In the genomic region with DNA sequence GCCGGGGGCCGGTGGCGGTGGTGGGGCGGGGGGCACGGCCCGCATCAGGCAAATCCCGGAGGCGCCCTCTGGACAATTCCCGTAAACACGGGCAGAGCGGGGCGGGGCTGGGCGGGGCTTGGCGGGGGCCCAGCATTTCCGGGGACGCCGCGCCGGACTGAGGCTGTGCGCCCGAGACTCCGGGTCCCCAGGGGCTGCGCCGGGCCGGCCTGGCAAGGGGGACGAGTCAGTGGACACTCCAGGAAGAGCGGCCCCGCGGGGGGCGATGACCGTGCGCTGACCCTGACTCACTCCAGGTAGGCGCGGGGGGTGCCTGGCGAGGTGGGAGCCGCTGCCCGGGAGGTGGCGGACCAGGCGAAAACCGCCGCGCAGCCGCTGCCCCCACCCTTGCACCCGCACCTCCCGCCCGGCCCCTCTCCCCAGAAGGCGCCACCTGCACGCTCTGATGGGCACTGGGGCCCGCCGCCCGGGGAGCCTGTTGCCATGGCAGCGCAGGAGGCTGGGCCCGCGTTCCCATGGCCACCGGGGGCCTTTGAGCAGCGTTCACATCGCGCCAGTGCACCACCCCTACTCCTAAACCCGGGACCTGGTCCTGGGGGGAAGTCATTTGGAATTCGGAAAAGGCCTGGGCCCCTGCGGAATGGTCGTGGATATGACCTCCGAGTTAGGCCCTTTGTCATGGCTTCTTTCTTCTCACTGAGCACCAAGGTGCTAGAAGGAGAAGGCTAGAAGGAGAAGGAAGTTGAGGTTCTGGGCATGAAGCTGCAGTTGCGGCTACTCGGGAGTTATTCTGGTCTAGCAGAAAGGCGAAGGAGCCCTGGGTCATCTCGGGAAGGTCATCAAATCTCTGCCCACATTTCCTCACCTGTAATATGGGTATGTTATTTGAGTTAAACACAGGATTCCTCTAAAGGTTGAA, we compare ENCODE assay signal across 1 cellular context.
TF ChIP-seq lines count a peak whose summit lies in the region.

No MANE protein-coding gene starts in this region.

TF ChIP-seq in HepG2, 621 proteins besides CTCF, POLR2A, EP300 and RAD21 (continued from another document and continues in another):
- TF ChIP-seq, protein P1, sequence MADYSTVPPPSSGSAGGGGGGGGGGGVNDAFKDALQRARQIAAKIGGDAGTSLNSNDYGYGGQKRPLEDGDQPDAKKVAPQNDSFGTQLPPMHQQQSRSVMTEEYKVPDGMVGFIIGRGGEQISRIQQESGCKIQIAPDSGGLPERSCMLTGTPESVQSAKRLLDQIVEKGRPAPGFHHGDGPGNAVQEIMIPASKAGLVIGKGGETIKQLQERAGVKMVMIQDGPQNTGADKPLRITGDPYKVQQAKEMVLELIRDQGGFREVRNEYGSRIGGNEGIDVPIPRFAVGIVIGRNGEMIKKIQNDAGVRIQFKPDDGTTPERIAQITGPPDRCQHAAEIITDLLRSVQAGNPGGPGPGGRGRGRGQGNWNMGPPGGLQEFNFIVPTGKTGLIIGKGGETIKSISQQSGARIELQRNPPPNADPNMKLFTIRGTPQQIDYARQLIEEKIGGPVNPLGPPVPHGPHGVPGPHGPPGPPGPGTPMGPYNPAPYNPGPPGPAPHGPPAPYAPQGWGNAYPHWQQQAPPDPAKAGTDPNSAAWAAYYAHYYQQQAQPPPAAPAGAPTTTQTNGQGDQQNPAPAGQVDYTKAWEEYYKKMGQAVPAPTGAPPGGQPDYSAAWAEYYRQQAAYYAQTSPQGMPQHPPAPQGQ (CRISPR knock-in tag; IDR thresholded peaks at IDR 0.05; ENCODE audit: borderline replicate concordance): no peak
- TF ChIP-seq ZNF761 (CRISPR knock-in tag; conservative IDR thresholded peaks at IDR 0.05) (peak; percentile 77; the same call in 1 of the 2 replicates), RARA (CRISPR knock-in tag; IDR thresholded peaks at IDR 0.05) (peak; percentile 71), ZNF878 (CRISPR knock-in tag; IDR thresholded peaks at IDR 0.05) (no peak), RXRA (CRISPR knock-in tag; IDR thresholded peaks at IDR 0.05) (peak; percentile 88; the same call in 1 of the 2 replicates), NCOR1 (IDR thresholded peaks at IDR 0.05; ENCODE audit: borderline replicate concordance, low read length) (no peak), ZNF713 (CRISPR knock-in tag; IDR thresholded peaks at IDR 0.05) (0 out of 2 replicates have a peak, but pooled peaks have one; percentile 28), ZFY (CRISPR knock-in tag; IDR thresholded peaks at IDR 0.05) (peak; percentile 78), ZNF777 (CRISPR knock-in tag; IDR thresholded peaks at IDR 0.05) (0 out of 2 replicates have a peak, but pooled peaks have one; percentile 55), ZBTB3 (CRISPR knock-in tag; IDR thresholded peaks at IDR 0.05; ENCODE audit: borderline replicate concordance, low read depth) (no peak), ZNF12 (CRISPR knock-in tag; IDR thresholded peaks at IDR 0.05) (0 out of 2 replicates have a peak, but pooled peaks have one; percentile 44), PHF21A (CRISPR knock-in tag; IDR thresholded peaks at IDR 0.05) (no peak), ZNF563 (CRISPR knock-in tag; IDR thresholded peaks at IDR 0.05) (0 out of 2 replicates have a peak, but pooled peaks have one; percentile 19), MED1 (CRISPR knock-in tag; IDR thresholded peaks at IDR 0.05) (peak; percentile 57; the same call in 1 of the 2 replicates), BCL6 (CRISPR knock-in tag; IDR thresholded peaks at IDR 0.05) (peak; percentile 55), ZNF619 (CRISPR knock-in tag; IDR thresholded peaks at IDR 0.05) (no peak), HNRNPK (IDR thresholded peaks at IDR 0.05; ENCODE audit: low read depth, low read length, poor library complexity, severe bottlenecking) (peak; percentile 43), ZFAT (CRISPR knock-in tag; conservative IDR thresholded peaks at IDR 0.05) (no peak), TARDBP (CRISPR knock-in tag; IDR thresholded peaks at IDR 0.05) (peak; percentile 18; the same call in 1 of the 2 replicates), PPARG (CRISPR knock-in tag; conservative IDR thresholded peaks at IDR 0.05) (0 out of 2 replicates have a peak, but pooled peaks have one; percentile 38), ZNF775 (CRISPR knock-in tag; IDR thresholded peaks at IDR 0.05; ENCODE audit: borderline replicate concordance) (no peak), HDAC1 (CRISPR knock-in tag; IDR thresholded peaks at IDR 0.05) (peak; percentile 87), ZNF446 (CRISPR knock-in tag; IDR thresholded peaks at IDR 0.05) (peak; percentile 79), ZNF274 (CRISPR knock-in tag; IDR thresholded peaks at IDR 0.05) (peak; percentile 42; the same call in 1 of the 2 replicates)
- TF ChIP-seq, protein P2, sequence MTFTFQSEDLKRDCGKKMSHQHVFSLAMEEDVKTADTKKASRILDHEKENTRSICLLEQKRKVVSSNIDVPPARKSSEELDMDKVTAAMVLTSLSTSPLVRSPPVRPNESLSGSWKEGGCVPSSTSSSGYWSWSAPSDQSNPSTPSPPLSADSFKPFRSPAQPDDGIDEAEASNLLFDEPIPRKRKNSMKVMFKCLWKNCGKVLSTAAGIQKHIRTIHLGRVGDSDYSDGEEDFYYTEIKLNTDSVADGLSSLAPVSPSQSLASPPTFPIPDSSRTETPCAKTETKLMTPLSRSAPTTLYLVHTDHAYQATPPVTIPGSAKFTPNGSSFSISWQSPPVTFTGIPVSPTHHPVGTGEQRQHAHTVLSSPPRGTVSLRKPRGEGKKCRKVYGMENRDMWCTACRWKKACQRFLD (CRISPR knock-in tag; IDR thresholded peaks at IDR 0.05; ENCODE audit: borderline replicate concordance): 0 out of 2 replicates have a peak, but pooled peaks have one; percentile 54
- TF ChIP-seq, protein P3, sequence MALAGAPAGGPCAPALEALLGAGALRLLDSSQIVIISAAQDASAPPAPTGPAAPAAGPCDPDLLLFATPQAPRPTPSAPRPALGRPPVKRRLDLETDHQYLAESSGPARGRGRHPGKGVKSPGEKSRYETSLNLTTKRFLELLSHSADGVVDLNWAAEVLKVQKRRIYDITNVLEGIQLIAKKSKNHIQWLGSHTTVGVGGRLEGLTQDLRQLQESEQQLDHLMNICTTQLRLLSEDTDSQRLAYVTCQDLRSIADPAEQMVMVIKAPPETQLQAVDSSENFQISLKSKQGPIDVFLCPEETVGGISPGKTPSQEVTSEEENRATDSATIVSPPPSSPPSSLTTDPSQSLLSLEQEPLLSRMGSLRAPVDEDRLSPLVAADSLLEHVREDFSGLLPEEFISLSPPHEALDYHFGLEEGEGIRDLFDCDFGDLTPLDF (CRISPR knock-in tag; IDR thresholded peaks at IDR 0.05): no peak
- TF ChIP-seq, protein P4, sequence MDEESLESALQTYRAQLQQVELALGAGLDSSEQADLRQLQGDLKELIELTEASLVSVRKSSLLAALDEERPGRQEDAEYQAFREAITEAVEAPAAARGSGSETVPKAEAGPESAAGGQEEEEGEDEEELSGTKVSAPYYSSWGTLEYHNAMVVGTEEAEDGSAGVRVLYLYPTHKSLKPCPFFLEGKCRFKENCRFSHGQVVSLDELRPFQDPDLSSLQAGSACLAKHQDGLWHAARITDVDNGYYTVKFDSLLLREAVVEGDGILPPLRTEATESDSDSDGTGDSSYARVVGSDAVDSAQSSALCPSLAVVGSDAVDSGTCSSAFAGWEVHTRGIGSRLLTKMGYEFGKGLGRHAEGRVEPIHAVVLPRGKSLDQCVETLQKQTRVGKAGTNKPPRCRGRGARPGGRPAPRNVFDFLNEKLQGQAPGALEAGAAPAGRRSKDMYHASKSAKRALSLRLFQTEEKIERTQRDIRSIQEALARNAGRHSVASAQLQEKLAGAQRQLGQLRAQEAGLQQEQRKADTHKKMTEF (CRISPR knock-in tag; IDR thresholded peaks at IDR 0.05): peak; percentile 69; the same call in 1 of the 2 replicates
- TF ChIP-seq, protein P5, sequence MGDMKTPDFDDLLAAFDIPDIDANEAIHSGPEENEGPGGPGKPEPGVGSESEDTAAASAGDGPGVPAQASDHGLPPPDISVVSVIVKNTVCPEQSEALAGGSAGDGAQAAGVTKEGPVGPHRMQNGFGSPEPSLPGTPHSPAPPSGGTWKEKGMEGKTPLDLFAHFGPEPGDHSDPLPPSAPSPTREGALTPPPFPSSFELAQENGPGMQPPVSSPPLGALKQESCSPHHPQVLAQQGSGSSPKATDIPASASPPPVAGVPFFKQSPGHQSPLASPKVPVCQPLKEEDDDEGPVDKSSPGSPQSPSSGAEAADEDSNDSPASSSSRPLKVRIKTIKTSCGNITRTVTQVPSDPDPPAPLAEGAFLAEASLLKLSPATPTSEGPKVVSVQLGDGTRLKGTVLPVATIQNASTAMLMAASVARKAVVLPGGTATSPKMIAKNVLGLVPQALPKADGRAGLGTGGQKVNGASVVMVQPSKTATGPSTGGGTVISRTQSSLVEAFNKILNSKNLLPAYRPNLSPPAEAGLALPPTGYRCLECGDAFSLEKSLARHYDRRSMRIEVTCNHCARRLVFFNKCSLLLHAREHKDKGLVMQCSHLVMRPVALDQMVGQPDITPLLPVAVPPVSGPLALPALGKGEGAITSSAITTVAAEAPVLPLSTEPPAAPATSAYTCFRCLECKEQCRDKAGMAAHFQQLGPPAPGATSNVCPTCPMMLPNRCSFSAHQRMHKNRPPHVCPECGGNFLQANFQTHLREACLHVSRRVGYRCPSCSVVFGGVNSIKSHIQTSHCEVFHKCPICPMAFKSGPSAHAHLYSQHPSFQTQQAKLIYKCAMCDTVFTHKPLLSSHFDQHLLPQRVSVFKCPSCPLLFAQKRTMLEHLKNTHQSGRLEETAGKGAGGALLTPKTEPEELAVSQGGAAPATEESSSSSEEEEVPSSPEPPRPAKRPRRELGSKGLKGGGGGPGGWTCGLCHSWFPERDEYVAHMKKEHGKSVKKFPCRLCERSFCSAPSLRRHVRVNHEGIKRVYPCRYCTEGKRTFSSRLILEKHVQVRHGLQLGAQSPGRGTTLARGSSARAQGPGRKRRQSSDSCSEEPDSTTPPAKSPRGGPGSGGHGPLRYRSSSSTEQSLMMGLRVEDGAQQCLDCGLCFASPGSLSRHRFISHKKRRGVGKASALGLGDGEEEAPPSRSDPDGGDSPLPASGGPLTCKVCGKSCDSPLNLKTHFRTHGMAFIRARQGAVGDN (CRISPR knock-in tag; IDR thresholded peaks at IDR 0.05): peak; percentile 83
- TF ChIP-seq, protein P6, sequence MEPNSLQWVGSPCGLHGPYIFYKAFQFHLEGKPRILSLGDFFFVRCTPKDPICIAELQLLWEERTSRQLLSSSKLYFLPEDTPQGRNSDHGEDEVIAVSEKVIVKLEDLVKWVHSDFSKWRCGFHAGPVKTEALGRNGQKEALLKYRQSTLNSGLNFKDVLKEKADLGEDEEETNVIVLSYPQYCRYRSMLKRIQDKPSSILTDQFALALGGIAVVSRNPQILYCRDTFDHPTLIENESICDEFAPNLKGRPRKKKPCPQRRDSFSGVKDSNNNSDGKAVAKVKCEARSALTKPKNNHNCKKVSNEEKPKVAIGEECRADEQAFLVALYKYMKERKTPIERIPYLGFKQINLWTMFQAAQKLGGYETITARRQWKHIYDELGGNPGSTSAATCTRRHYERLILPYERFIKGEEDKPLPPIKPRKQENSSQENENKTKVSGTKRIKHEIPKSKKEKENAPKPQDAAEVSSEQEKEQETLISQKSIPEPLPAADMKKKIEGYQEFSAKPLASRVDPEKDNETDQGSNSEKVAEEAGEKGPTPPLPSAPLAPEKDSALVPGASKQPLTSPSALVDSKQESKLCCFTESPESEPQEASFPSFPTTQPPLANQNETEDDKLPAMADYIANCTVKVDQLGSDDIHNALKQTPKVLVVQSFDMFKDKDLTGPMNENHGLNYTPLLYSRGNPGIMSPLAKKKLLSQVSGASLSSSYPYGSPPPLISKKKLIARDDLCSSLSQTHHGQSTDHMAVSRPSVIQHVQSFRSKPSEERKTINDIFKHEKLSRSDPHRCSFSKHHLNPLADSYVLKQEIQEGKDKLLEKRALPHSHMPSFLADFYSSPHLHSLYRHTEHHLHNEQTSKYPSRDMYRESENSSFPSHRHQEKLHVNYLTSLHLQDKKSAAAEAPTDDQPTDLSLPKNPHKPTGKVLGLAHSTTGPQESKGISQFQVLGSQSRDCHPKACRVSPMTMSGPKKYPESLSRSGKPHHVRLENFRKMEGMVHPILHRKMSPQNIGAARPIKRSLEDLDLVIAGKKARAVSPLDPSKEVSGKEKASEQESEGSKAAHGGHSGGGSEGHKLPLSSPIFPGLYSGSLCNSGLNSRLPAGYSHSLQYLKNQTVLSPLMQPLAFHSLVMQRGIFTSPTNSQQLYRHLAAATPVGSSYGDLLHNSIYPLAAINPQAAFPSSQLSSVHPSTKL (CRISPR knock-in tag; IDR thresholded peaks at IDR 0.05): peak; percentile 52; the same call in 1 of the 2 replicates
- TF ChIP-seq, protein P7, sequence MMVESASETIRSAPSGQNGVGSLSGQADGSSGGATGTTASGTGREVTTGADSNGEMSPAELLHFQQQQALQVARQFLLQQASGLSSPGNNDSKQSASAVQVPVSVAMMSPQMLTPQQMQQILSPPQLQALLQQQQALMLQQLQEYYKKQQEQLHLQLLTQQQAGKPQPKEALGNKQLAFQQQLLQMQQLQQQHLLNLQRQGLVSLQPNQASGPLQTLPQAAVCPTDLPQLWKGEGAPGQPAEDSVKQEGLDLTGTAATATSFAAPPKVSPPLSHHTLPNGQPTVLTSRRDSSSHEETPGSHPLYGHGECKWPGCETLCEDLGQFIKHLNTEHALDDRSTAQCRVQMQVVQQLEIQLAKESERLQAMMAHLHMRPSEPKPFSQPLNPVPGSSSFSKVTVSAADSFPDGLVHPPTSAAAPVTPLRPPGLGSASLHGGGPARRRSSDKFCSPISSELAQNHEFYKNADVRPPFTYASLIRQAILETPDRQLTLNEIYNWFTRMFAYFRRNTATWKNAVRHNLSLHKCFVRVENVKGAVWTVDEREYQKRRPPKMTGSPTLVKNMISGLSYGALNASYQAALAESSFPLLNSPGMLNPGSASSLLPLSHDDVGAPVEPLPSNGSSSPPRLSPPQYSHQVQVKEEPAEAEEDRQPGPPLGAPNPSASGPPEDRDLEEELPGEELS (CRISPR knock-in tag; IDR thresholded peaks at IDR 0.05): peak; percentile 69
- TF ChIP-seq, protein P8, sequence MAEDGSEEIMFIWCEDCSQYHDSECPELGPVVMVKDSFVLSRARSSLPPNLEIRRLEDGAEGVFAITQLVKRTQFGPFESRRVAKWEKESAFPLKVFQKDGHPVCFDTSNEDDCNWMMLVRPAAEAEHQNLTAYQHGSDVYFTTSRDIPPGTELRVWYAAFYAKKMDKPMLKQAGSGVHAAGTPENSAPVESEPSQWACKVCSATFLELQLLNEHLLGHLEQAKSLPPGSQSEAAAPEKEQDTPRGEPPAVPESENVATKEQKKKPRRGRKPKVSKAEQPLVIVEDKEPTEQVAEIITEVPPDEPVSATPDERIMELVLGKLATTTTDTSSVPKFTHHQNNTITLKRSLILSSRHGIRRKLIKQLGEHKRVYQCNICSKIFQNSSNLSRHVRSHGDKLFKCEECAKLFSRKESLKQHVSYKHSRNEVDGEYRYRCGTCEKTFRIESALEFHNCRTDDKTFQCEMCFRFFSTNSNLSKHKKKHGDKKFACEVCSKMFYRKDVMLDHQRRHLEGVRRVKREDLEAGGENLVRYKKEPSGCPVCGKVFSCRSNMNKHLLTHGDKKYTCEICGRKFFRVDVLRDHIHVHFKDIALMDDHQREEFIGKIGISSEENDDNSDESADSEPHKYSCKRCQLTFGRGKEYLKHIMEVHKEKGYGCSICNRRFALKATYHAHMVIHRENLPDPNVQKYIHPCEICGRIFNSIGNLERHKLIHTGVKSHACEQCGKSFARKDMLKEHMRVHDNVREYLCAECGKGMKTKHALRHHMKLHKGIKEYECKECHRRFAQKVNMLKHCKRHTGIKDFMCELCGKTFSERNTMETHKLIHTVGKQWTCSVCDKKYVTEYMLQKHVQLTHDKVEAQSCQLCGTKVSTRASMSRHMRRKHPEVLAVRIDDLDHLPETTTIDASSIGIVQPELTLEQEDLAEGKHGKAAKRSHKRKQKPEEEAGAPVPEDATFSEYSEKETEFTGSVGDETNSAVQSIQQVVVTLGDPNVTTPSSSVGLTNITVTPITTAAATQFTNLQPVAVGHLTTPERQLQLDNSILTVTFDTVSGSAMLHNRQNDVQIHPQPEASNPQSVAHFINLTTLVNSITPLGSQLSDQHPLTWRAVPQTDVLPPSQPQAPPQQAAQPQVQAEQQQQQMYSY (CRISPR knock-in tag; IDR thresholded peaks at IDR 0.05): peak; percentile 44; the same call in 1 of the 2 replicates
